In the genomic region with DNA sequence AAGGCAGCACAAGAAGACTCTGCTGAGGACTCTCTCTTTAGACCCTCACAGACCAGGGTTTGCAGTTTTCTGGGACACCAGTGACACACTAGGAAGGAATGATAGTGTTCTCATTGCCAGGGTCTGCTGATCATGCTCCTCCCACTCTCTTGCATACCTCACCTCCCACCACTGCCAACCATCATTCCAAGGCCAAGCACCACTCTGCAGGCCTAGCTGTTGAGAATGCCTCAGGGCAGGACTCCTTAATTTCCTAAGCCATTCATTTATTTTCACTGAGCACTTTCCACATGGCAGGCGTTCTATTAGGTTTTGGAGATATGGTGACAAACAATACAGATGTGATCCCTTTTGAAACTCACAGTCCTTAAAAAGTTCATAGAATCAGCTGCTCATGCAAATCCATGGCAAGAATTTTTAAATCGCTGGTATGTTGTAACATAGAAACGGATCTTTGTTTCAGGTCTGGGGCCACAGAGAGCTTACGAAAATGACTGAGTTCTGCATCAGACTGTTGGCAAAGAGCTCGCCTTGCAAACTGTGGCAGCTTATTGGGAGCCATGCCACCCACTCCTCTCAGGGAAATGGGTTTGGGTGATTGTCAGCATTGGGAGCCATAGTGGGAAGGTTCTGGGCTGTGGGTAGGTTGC, we compare ENCODE assay signal across 14 cellular contexts.
DNase-seq lines count a peak whose midpoint lies in the region; ATAC-seq and TF ChIP-seq lines count a peak whose summit lies in the region.
"Had no signal": no experiment of that assay in that cellular context is flagged by ENCODE, and none has a peak within 500 bp of the region (broad histone marks: within the 10 kb centered on the region; RNA-seq: fewer than 3 reads in every experiment).

No MANE protein-coding gene starts in this region.

- H2AFZ ChIP-seq in mammary epithelial cell (ENCODE audit: low read depth, low read length) = no peak overlapping the region

- H4K20me1 ChIP-seq in mammary epithelial cell (ENCODE audit: insufficient read depth, low read length) = no peaks in the 10 kb centered on the region
- H4K20me1 ChIP-seq: BLaER1 had no signal

- H3K27ac ChIP-seq in mammary epithelial cell (ENCODE audit: insufficient read depth, low read depth, low read length) = peak overlapping the region; percentile 93
- H3K27ac ChIP-seq: BLaER1, neutrophil had no signal

- H3K36me3 ChIP-seq in mammary epithelial cell (ENCODE audit: insufficient read depth, low read length) (peaks cover 14% of the 10 kb centered on the region), BE2C (no peaks in the 10 kb centered on the region)
- H3K36me3 ChIP-seq: BLaER1, neutrophil had no signal

- in situ Hi-C loops in mammary epithelial cell (cut with MboI; ENCODE audit: low sequenced_read_pairs in 2 of 2) = loop anchor here (5.0 to 25.0 kb wide), 7 partner anchors 46 to 621 kb away; a partner anchor contains a TSS

- TF ChIP-seq CTCF in mammary epithelial cell (conservative IDR thresholded peaks at IDR 0.05 in 1 of 2, IDR thresholded peaks at IDR 0.05 in 1 of 2; ENCODE audit: extremely low read depth in 1 of 2, insufficient read depth in 1 of 2, low read depth in 1 of 2, low read length in 2 of 2) (no peak), BE2C (IDR thresholded peaks at IDR 0.05; ENCODE audit: low read depth, low read length) (no peak)

- H3K79me2 ChIP-seq in mammary epithelial cell (ENCODE audit: insufficient read depth, low read length) = peaks cover 25% of the 10 kb centered on the region

- H3K4me1 ChIP-seq in mammary epithelial cell (ENCODE audit: insufficient read depth, low read length) (peaks cover 48% of the 10 kb centered on the region), BE2C (peaks cover 5% of the 10 kb centered on the region; the same call in 1 of the 2 replicates)

- peak overlapping the region in 1 of 3 experiments; percentile 7 for H3K4me3 ChIP-seq in mammary epithelial cell (replicated peaks in 1 of 3; ENCODE audit: insufficient read depth in 1 of 3, low read depth in 2 of 3, low read length in 3 of 3)
- H3K4me3 ChIP-seq in BE2C (ENCODE audit: low read depth, low read length) = no peak overlapping the region
- H3K4me3 ChIP-seq: BLaER1 had no signal

- CTCF ChIA-PET in mammary epithelial cell (lab: Charles Lee; ENCODE audit: low non-redundant PET) = no interaction called here

- ATAC-seq in GM18909 (IDR thresholded peaks at IDR 0.05; ENCODE audit: poor library complexity, unreplicated experiment) (no peak), GM21423 (IDR thresholded peaks at IDR 0.05; ENCODE audit: unreplicated experiment) (no peak)

- peak overlapping the region; percentile 80 for H3K4me2 ChIP-seq in mammary epithelial cell (ENCODE audit: insufficient read depth, low read depth, low read length)
- H3K4me2 ChIP-seq: BLaER1 had no signal

- H3K27me3 ChIP-seq in mammary epithelial cell (ENCODE audit: insufficient read depth, low read length) = no peaks in the 10 kb centered on the region
- H3K27me3 ChIP-seq in BE2C = peaks cover 5% of the 10 kb centered on the region; the same call in 1 of the 2 replicates
- H3K27me3 ChIP-seq: BLaER1, neutrophil had no signal

- H3K9ac ChIP-seq in mammary epithelial cell (ENCODE audit: insufficient read depth, low read length) = no peak overlapping the region
- H3K9ac ChIP-seq: BLaER1 had no signal

- dilution Hi-C loops in mammary epithelial cell (cut with HindIII; ENCODE audit: low sequenced_read_pairs) = no loop called here

- intact Hi-C loops in mammary epithelial cell (cut with micrococcal nuclease) = no loop called here

- 19% methylated on average over 5 of the region's 5 CpGs for WGBS in mammary epithelial cell (ENCODE audit: low coverage, missing lambda C conversion rate)

- no TSS peak for BruUV-seq in mammary epithelial cell (replicated peaks; lab: Mats Ljungman, UMichigan)

- H3K9me3 ChIP-seq in mammary epithelial cell (replicated peaks; ENCODE audit: insufficient read depth, low read length) = no peaks in the 10 kb centered on the region
- H3K9me3 ChIP-seq in BE2C = no peaks in the 10 kb centered on the region
- H3K9me3 ChIP-seq: BLaER1, neutrophil had no signal

- peak; percentile 72 for DNase-seq in AG08396 (ENCODE audit: low spot score)
- DNase-seq in HT1080 (ENCODE audit: low read depth) = peak; percentile 61
- no peak for DNase-seq in mammary epithelial cell
- peak; percentile 29 for DNase-seq in iPS-NIHi11 (ENCODE audit: low spot score)
- no peak for DNase-seq in BE2C
- DNase-seq in cortex of kidney (lab: John Stamatoyannopoulos, UW) = no peak
- DNase-seq: activated T-cell treated with anti-CD3 and anti-CD28 coated beads, Interleukin-2, amount 50 U/mL, for 1 hour; anterior cingulate cortex; NCI-H1092; RPMI8226 had no signal

Comparison
In these comparisons a context has a peak if more than half of its experiments do, and no peak if none do; other contexts are left out.
1. DNase-seq: peak in AG08396 (single experiment), HT1080 (single experiment) and iPS-NIHi11 (single experiment); none in mammary epithelial cell (single experiment), BE2C (single experiment) and cortex of kidney (single experiment).